14 cellular contexts compared by ENCODE assay signal in the genomic region with DNA sequence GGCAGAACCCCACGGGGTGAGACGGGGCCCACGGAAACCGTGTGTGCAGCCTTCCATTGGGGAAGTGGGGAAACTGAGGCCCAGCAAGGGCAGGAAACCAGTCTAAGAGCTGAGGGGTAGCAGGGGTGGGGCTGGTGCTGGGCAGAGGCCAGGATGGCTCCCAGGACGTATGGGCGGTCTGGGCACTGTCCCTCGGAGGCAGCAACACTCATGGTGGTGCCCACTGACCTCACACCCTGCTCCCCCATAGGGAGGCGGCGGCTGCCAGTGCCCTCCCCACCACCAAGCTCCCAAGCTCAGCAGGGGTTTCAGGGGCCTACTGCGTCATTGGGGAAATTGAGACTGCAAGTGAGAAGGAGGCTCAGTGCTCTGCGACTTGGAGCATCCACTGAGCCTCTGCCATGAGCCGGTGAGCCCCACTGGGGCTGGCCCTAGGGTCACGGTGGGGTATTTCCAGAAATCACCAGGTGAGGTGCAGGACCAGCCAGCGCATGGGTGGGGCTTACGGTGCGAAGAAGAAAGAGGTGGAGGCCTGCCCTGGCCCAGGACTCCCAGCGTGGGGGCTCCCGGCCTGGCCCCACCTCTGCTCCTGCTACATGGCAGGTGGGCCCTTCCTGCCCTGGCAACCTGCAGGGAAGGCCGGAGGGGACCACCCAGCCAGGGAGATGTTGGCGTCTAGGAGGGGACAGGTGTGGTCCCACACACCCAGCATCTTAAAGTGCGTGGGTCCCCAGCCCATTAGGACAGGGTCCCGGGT. TPM values are rescaled to one million over a fixed set of nuclear protein-coding genes. Genes with fewer than 3 reads are reported as not detected.
"Had no signal": no experiment of that assay in that cellular context is flagged by ENCODE, and none has a peak within 500 bp of the region (broad histone marks: within the 10 kb centered on the region; RNA-seq: fewer than 3 reads in every experiment).

No MANE protein-coding gene starts in this region.

- H3K27me3 ChIP-seq: body of pancreas had no signal

- H3K9me3 Mint-ChIP-seq: activated B cell treated with CpG ODN at 0.5 μM for 24 hours; activated CD4-positive, alpha-beta T cell treated with anti-CD3 and anti-CD28 coated beads, Interleukin-2, amount 10 ng/mL, durations not matched to agents 24 days and 14 days; activated naive CD4-positive, alpha-beta T cell treated with anti-CD3 and anti-CD28 coated beads, Interleukin-2, amount 50 U/mL, for 24 hours; activated T-helper 2 cell treated with anti-CD3 and anti-CD28 coated beads, Interferon-gamma antibody, Interleukin-2, Interleukin-4, amounts not matched to agents 10 μg/mL and 5 μg/mL and 100 μg/mL, durations not matched to agents 14 hours and 24 hours and 36 hours; immature natural killer cell; stimulated activated naive CD8-positive, alpha-beta T cell treated with anti-CD3 and anti-CD28 coated beads, Interleukin-15, amount 100 ng/mL, for 72 hours had no signal

- H3K4me1 ChIP-seq: body of pancreas had no signal

- H3K27ac Mint-ChIP-seq: activated B cell treated with CpG ODN at 0.5 μM for 24 hours; activated CD4-positive, alpha-beta T cell treated with anti-CD3 and anti-CD28 coated beads, Interleukin-2, amount 10 ng/mL, durations not matched to agents 24 days and 14 days; activated naive CD4-positive, alpha-beta T cell treated with anti-CD3 and anti-CD28 coated beads, Interleukin-2, amount 50 U/mL, for 24 hours; activated T-helper 2 cell treated with anti-CD3 and anti-CD28 coated beads, Interferon-gamma antibody, Interleukin-2, Interleukin-4, amounts not matched to agents 10 μg/mL and 5 μg/mL and 100 μg/mL, durations not matched to agents 14 hours and 24 hours and 36 hours; immature natural killer cell had no signal

- ATAC-seq: left lobe of liver; SK-N-SH treated with all-trans-retinoic acid at 6 μM for 48 hours; stimulated activated naive CD8-positive, alpha-beta T cell treated with anti-CD3 and anti-CD28 coated beads, Interleukin-15, amount 100 ng/mL, for 72 hours had no signal

- H3K9me3 ChIP-seq: body of pancreas, thoracic aorta had no signal

- H3K27ac ChIP-seq: thoracic aorta had no signal

- H3K4me3 Mint-ChIP-seq: activated B cell treated with CpG ODN at 0.5 μM for 24 hours; activated CD4-positive, alpha-beta T cell treated with anti-CD3 and anti-CD28 coated beads, Interleukin-2, amount 10 ng/mL, durations not matched to agents 24 days and 14 days; activated naive CD4-positive, alpha-beta T cell treated with anti-CD3 and anti-CD28 coated beads, Interleukin-2, amount 50 U/mL, for 24 hours; immature natural killer cell; stimulated activated naive CD8-positive, alpha-beta T cell treated with anti-CD3 and anti-CD28 coated beads, Interleukin-15, amount 100 ng/mL, for 72 hours had no signal

- DNase-seq: activated B cell treated with CpG ODN at 0.5 μM for 24 hours; activated CD4-positive, alpha-beta T cell treated with anti-CD3 and anti-CD28 coated beads, Interleukin-2, amount 10 ng/mL, durations not matched to agents 24 days and 14 days; amniotic stem cell; immature natural killer cell; occipital lobe; stimulated activated CD4-positive, alpha-beta T cell treated with anti-CD3 and anti-CD28 coated beads, Interleukin-2, amount 100 ng/mL, for 48 hours; stimulated activated CD8-positive, alpha-beta memory T cell treated with anti-CD3 and anti-CD28 coated beads, Interleukin-4, amount 100 ng/mL, for 48 hours; stimulated activated naive CD8-positive, alpha-beta T cell treated with anti-CD3 and anti-CD28 coated beads, Interleukin-15, amount 100 ng/mL, for 72 hours had no signal

- H3K36me3 Mint-ChIP-seq: activated naive CD4-positive, alpha-beta T cell treated with anti-CD3 and anti-CD28 coated beads, Interleukin-2, amount 50 U/mL, for 24 hours; immature natural killer cell had no signal

- H3K36me3 ChIP-seq: thoracic aorta had no signal

- H3K4me1 Mint-ChIP-seq: activated naive CD4-positive, alpha-beta T cell treated with anti-CD3 and anti-CD28 coated beads, Interleukin-2, amount 50 U/mL, for 24 hours had no signal

- H3K27me3 Mint-ChIP-seq: activated B cell treated with CpG ODN at 0.5 μM for 24 hours; activated CD4-positive, alpha-beta T cell treated with anti-CD3 and anti-CD28 coated beads, Interleukin-2, amount 10 ng/mL, durations not matched to agents 24 days and 14 days; activated naive CD4-positive, alpha-beta T cell treated with anti-CD3 and anti-CD28 coated beads, Interleukin-2, amount 50 U/mL, for 24 hours; stimulated activated naive CD8-positive, alpha-beta T cell treated with anti-CD3 and anti-CD28 coated beads, Interleukin-15, amount 100 ng/mL, for 72 hours had no signal

- H3K4me3 ChIP-seq: body of pancreas, thoracic aorta had no signal

RNA-seq across cellular contexts. Expression of gene MSANTD1, which starts 0.9 kb away (rescaled TPM):
- polyA plus RNA-seq: immature natural killer cell had no signal
